ENCODE assay signal across 18 cellular contexts in genomic region chr1:63640633-63641567, GRCh38. TPM values are rescaled to one million over a fixed set of nuclear protein-coding genes. Genes with fewer than 3 reads are reported as not detected.
A peak's percentile ranks its signal among the peaks of the same experiment; 100 is the strongest.
DNase-seq lines count a peak whose midpoint lies in the region; ATAC-seq, FAIRE-seq and TF ChIP-seq lines count a peak whose summit lies in the region.
"Had no signal": no experiment of that assay in that cellular context is flagged by ENCODE, and none has a peak within 500 bp of the region (broad histone marks: within the 10 kb centered on the region; RNA-seq: fewer than 3 reads in every experiment).

No MANE protein-coding gene starts in this region.

- peaks cover 0 to 94% (median 42%) of the 10 kb centered on the region in 4 donors for H3K4me1 ChIP-seq in right lobe of liver
- H3K4me1 ChIP-seq in small intestine (ENCODE audit: control insufficient read depth in 2 of 2, insufficient read depth in 1 of 2, low read depth in 1 of 2, low read length in 1 of 2): peaks cover 9 to 17% of the 10 kb centered on the region in 2 donors
- H3K4me1 ChIP-seq: testis had no signal

- peaks cover 0 to 29% (median 4%) of the 10 kb centered on the region in 4 donors for H3K36me3 ChIP-seq in right lobe of liver
- H3K36me3 ChIP-seq in small intestine (ENCODE audit: control insufficient read depth in 2 of 2, insufficient read depth in 2 of 2, low read length in 2 of 2): peaks cover 7 to 14% of the 10 kb centered on the region in 2 donors

- DNase-seq in HT-29 (ENCODE audit: low spot score) (peak; percentile 69), SKM-1 treated with dmso at 0.1 percent for 144 hours (lab: John Stamatoyannopoulos, UW; ENCODE audit: unreplicated experiment) (peak; percentile 65), right lobe of liver (peak in 1 of 3 donors; percentile 65), small intestine (peak; percentile 85), globus pallidus (ENCODE audit: low spot score) (no peak), C1 segment of cervical spinal cord (lab: John Stamatoyannopoulos, UW) (no peak)
- DNase-seq in activated CD8-positive, alpha-beta memory T cell treated with anti-CD3 and anti-CD28 coated beads for 24 hours: no peak
- DNase-seq: activated CD4-positive, alpha-beta T cell treated with anti-CD3 and anti-CD28 coated beads, Interleukin-2, amount 50 U/mL, for 48 hours; activated naive CD4-positive, alpha-beta T cell; GOT3; Karpas-422; NCI-H1417; NCI-H524; SHP77; T-helper 2 cell; testis had no signal

- ATAC-seq in right lobe of liver (peak; percentile 78 to 83 (median 80)), GM19395 (IDR thresholded peaks at IDR 0.05; ENCODE audit: unreplicated experiment) (no peak)

- no peak overlapping the region for H3K4me3 ChIP-seq in right lobe of liver
- H3K4me3 ChIP-seq in small intestine (ENCODE audit: low read depth in 1 of 2, low read length in 2 of 2): no peak overlapping the region
- H3K4me3 ChIP-seq: ascending aorta, testis had no signal

- 22% methylated on average over 4 of the region's 4 CpGs for whole genome bisulfite sequencing in right lobe of liver (ENCODE audit: insufficient coverage, low coverage, low lambda C conversion rate, missing lambda C conversion rate)
- WGBS in small intestine, 3 donors: 12 to 47% (median 40%) methylated on average over 4 of the region's 4 CpGs

- intact Hi-C loops in right lobe of liver (cut with DNase I): no loop called here

- TF ChIP-seq POLR2A in right lobe of liver (IDR thresholded peaks at IDR 0.05): peak; percentile 37

- no peak for FAIRE-seq in small intestine (lab: Jason Lieb, UNC)

- H3K9me3 ChIP-seq in right lobe of liver (no peaks in the 10 kb centered on the region), small intestine (ENCODE audit: control insufficient read depth, low read depth) (no peaks in the 10 kb centered on the region)
- H3K9me3 ChIP-seq: ascending aorta, testis had no signal

- no peak for TF ChIP-seq CTCF in right lobe of liver (IDR thresholded peaks at IDR 0.05)

- H3K27ac ChIP-seq in right lobe of liver (peak overlapping the region; percentile 6 to 87 (median 74)), small intestine (ENCODE audit: low read depth in 1 of 2, low read length in 1 of 2) (peak overlapping the region; percentile 47 to 60)
- H3K27ac ChIP-seq: ascending aorta, testis had no signal

- no peaks in the 10 kb centered on the region for H3K27me3 ChIP-seq in right lobe of liver
- no peaks in the 10 kb centered on the region for H3K27me3 ChIP-seq in small intestine (ENCODE audit: control insufficient read depth in 2 of 2, insufficient read depth in 2 of 2, low read length in 2 of 2)
- H3K27me3 ChIP-seq: ascending aorta, testis had no signal

RNA-seq across cellular contexts. Expression of gene PGM1, which starts 47.7 kb away (rescaled TPM):
- total RNA-seq in HT-29 (2014; rRNA removed; shearing (Covaris generic)): 18.0 and 19.7 TPM in 2 replicates
- 100 to 1,000 TPM; 127 to 220 (median 157) TPM for total RNA-seq in right lobe of liver
- 10 to 100 TPM; 43.0 to 88.8 (median 60.8) TPM for polyA plus RNA-seq in small intestine

Comparison
In these comparisons a context has a peak if more than half of its experiments do, and no peak if none do; other contexts are left out.
1. DNase-seq: peak in HT-29 (single experiment), SKM-1 treated with dmso at 0.1 percent for 144 hours (single experiment) and small intestine (single experiment); none in globus pallidus (single experiment), C1 segment of cervical spinal cord (0 of 14) and activated CD8-positive, alpha-beta memory T cell treated with anti-CD3 and anti-CD28 coated beads for 24 hours (single experiment).